ENCODE assay signal across 9 cellular contexts in the genomic region with DNA sequence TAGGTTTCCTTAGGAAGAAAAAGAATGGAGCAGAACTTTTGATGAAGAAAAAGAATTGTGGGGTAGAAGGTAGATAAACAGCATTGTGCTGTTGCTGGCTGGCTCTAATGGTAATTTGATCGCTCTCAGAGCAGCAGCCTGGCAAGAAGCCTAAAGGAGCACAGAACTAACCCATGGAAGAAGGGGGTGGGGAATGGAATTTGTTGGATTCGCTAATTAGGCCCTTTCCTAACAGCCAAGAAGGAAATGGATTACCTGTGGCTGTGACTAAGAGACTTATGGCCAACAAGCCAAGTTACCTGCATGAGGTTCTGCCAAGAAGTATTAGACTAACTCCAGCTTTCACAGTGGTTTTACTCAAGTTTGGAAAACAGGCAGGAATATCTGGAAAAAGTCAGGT.
DNase-seq lines count a peak whose midpoint lies in the region; ATAC-seq and TF ChIP-seq lines count a peak whose summit lies in the region.
"Had no signal": no experiment of that assay in that cellular context is flagged by ENCODE, and none has a peak within 500 bp of the region (broad histone marks: within the 10 kb centered on the region; RNA-seq: fewer than 3 reads in every experiment).

No MANE protein-coding gene starts in this region.

- no peaks in the 10 kb centered on the region for H3K9me3 ChIP-seq in cardiac muscle cell (ENCODE audit: low read depth)

- POLR2A ChIA-PET in RWPE1 (lab: Yijun Ruan, JAX; ENCODE audit: low non-redundant PET): no interaction called here

- H3K4me3 ChIP-seq in cardiac muscle cell: no peak overlapping the region

- DNase-seq in cardiac muscle cell (ENCODE audit: low read depth in 1 of 2, low spot score in 1 of 2): peak; percentile 66 to 81
- no peak for DNase-seq in Right ventricle myocardium inferior (ENCODE audit: missing footprints)
- peak; percentile 73 for DNase-seq in RWPE1 (ENCODE audit: low spot score)
- DNase-seq in iPS DF 19.7 (ENCODE audit: low read depth, low spot score): peak; percentile 83
- no peak for DNase-seq in hepatic stellate cell (ENCODE audit: low spot score)
- no peak for DNase-seq in activated naive CD4-positive, alpha-beta T cell treated with anti-CD3 and anti-CD28 coated beads for 36 hours
- no peak for DNase-seq in T-helper 1 cell
- DNase-seq in activated CD4-positive, alpha-beta T cell treated with anti-CD3 and anti-CD28 coated beads, Interleukin-2, amount 10 ng/mL, durations not matched to agents 24 days and 14 days: no peak

- intact Hi-C loops in Right ventricle myocardium inferior (cut with DNase I): no loop called here
- intact Hi-C loops in activated naive CD4-positive, alpha-beta T cell treated with anti-CD3 and anti-CD28 coated beads for 36 hours (cut with micrococcal nuclease): no loop called here
- intact Hi-C loops in activated CD4-positive, alpha-beta T cell treated with anti-CD3 and anti-CD28 coated beads, Interleukin-2, amount 10 ng/mL, durations not matched to agents 24 days and 14 days (cut with micrococcal nuclease): no loop called here

- H3K27ac ChIP-seq in cardiac muscle cell: peak overlapping the region; percentile 56
- H3K27ac ChIP-seq in RWPE1: no peak overlapping the region

- TF ChIP-seq CTCF in cardiac muscle cell (IDR thresholded peaks at IDR 0.05; ENCODE audit: low read depth, low read length) (no peak), RWPE1 (conservative IDR thresholded peaks at IDR 0.05; ENCODE audit: low read depth) (no peak)

- CTCF ChIA-PET in RWPE1 (lab: Yijun Ruan, JAX): interaction anchor here (1.2 kb wide), 1 partner anchor 41 kb away, joined by 3 read pairs; no protein-coding TSS in a partner anchor
- CTCF ChIA-PET in activated naive CD4-positive, alpha-beta T cell treated with anti-CD3 and anti-CD28 coated beads for 36 hours (lab: Charles Lee): no interaction called here

- no peaks in the 10 kb centered on the region for H3K4me1 Mint-ChIP-seq in activated naive CD4-positive, alpha-beta T cell treated with anti-CD3 and anti-CD28 coated beads for 36 hours (ENCODE audit: low read depth)
- H3K4me1 Mint-ChIP-seq in activated CD4-positive, alpha-beta T cell treated with anti-CD3 and anti-CD28 coated beads, Interleukin-2, amount 10 ng/mL, durations not matched to agents 24 days and 14 days: no peaks in the 10 kb centered on the region

- no peaks in the 10 kb centered on the region for H3K36me3 Mint-ChIP-seq in activated naive CD4-positive, alpha-beta T cell treated with anti-CD3 and anti-CD28 coated beads for 36 hours (ENCODE audit: low read depth)
- no peaks in the 10 kb centered on the region for H3K36me3 Mint-ChIP-seq in activated CD4-positive, alpha-beta T cell treated with anti-CD3 and anti-CD28 coated beads, Interleukin-2, amount 10 ng/mL, durations not matched to agents 24 days and 14 days (ENCODE audit: low read depth)

- no peak overlapping the region for H3K27ac Mint-ChIP-seq in activated naive CD4-positive, alpha-beta T cell treated with anti-CD3 and anti-CD28 coated beads for 36 hours
- no peak overlapping the region for H3K27ac Mint-ChIP-seq in activated CD4-positive, alpha-beta T cell treated with anti-CD3 and anti-CD28 coated beads, Interleukin-2, amount 10 ng/mL, durations not matched to agents 24 days and 14 days

- H3K36me3 ChIP-seq in cardiac muscle cell: no peaks in the 10 kb centered on the region

- no peak overlapping the region for H3K4me3 Mint-ChIP-seq in activated naive CD4-positive, alpha-beta T cell treated with anti-CD3 and anti-CD28 coated beads for 36 hours
- no peak overlapping the region for H3K4me3 Mint-ChIP-seq in activated CD4-positive, alpha-beta T cell treated with anti-CD3 and anti-CD28 coated beads, Interleukin-2, amount 10 ng/mL, durations not matched to agents 24 days and 14 days
- H3K4me3 Mint-ChIP-seq: neural crest cell had no signal

- peaks cover 1% of the 10 kb centered on the region for H3K27me3 Mint-ChIP-seq in activated naive CD4-positive, alpha-beta T cell treated with anti-CD3 and anti-CD28 coated beads for 36 hours (ENCODE audit: low read depth)
- H3K27me3 Mint-ChIP-seq in activated CD4-positive, alpha-beta T cell treated with anti-CD3 and anti-CD28 coated beads, Interleukin-2, amount 10 ng/mL, durations not matched to agents 24 days and 14 days: peaks cover 1% of the 10 kb centered on the region

- no peaks in the 10 kb centered on the region for H3K27me3 ChIP-seq in cardiac muscle cell

- H3K9me3 Mint-ChIP-seq in activated naive CD4-positive, alpha-beta T cell treated with anti-CD3 and anti-CD28 coated beads for 36 hours: no peaks in the 10 kb centered on the region
- no peaks in the 10 kb centered on the region for H3K9me3 Mint-ChIP-seq in activated CD4-positive, alpha-beta T cell treated with anti-CD3 and anti-CD28 coated beads, Interleukin-2, amount 10 ng/mL, durations not matched to agents 24 days and 14 days
- H3K9me3 Mint-ChIP-seq: neural crest cell had no signal

- no peak for ATAC-seq in Right ventricle myocardium inferior

- H3K4me1 ChIP-seq in cardiac muscle cell (ENCODE audit: low read depth): peaks cover 15% of the 10 kb centered on the region

Comparison
In these comparisons a context has a peak if more than half of its experiments do, and no peak if none do; other contexts are left out.
1. DNase-seq: peak in cardiac muscle cell (2 of 2), RWPE1 (single experiment) and iPS DF 19.7 (single experiment); none in Right ventricle myocardium inferior (single experiment), hepatic stellate cell (single experiment), activated naive CD4-positive, alpha-beta T cell treated with anti-CD3 and anti-CD28 coated beads for 36 hours (single experiment), T-helper 1 cell (0 of 5) and activated CD4-positive, alpha-beta T cell treated with anti-CD3 and anti-CD28 coated beads, Interleukin-2, amount 10 ng/mL, durations not matched to agents 24 days and 14 days (single experiment).